25 cellular contexts compared by ENCODE assay signal in genomic region chr22:20198527-20199319, GRCh38.
"Had no signal": no experiment of that assay in that cellular context is flagged by ENCODE, and none has a peak within 500 bp of the region (broad histone marks: within the 10 kb centered on the region; RNA-seq: fewer than 3 reads in every experiment).

No MANE protein-coding gene starts in this region.

- H3K9me3 Mint-ChIP-seq: activated CD4-positive, alpha-beta T cell treated with anti-CD3 and anti-CD28 coated beads, Interleukin-2, amount 10 ng/mL, durations not matched to agents 7 days and 5 days; activated naive CD4-positive, alpha-beta T cell treated with anti-CD3 and anti-CD28 coated beads, Interleukin-2, amount 10 ng/mL, durations not matched to agents 7 days and 5 days; activated naive CD8-positive, alpha-beta T cell treated with anti-CD3 and anti-CD28 coated beads, Interleukin-2, amount 50 U/mL, for 24 hours; central memory CD8-positive, alpha-beta T cell; endodermal cell had no signal

- H3K9me3 ChIP-seq: colonic mucosa, left ventricle myocardium inferior, tibial artery had no signal

- H3K27me3 Mint-ChIP-seq: activated CD4-positive, alpha-beta T cell treated with anti-CD3 and anti-CD28 coated beads, Interleukin-2, amount 10 ng/mL, durations not matched to agents 7 days and 5 days; activated naive CD8-positive, alpha-beta T cell treated with anti-CD3 and anti-CD28 coated beads, Interleukin-2, amount 50 U/mL, for 24 hours; central memory CD8-positive, alpha-beta T cell had no signal

- H3K27ac ChIP-seq: brain microvascular endothelial cell, colonic mucosa, epithelial cell of prostate, left ventricle myocardium inferior, tibial artery had no signal

- H3K4me1 Mint-ChIP-seq: activated CD4-positive, alpha-beta T cell treated with anti-CD3 and anti-CD28 coated beads, Interleukin-2, amount 10 ng/mL, durations not matched to agents 7 days and 5 days; activated naive CD4-positive, alpha-beta T cell treated with anti-CD3 and anti-CD28 coated beads, Interleukin-2, amount 10 ng/mL, durations not matched to agents 7 days and 5 days; activated naive CD8-positive, alpha-beta T cell treated with anti-CD3 and anti-CD28 coated beads, Interleukin-2, amount 50 U/mL, for 24 hours; central memory CD8-positive, alpha-beta T cell had no signal

- H3K27ac Mint-ChIP-seq: activated CD4-positive, alpha-beta T cell treated with anti-CD3 and anti-CD28 coated beads, Interleukin-2, amount 10 ng/mL, durations not matched to agents 7 days and 5 days; activated naive CD4-positive, alpha-beta T cell treated with anti-CD3 and anti-CD28 coated beads, Interleukin-2, amount 10 ng/mL, durations not matched to agents 7 days and 5 days; activated naive CD8-positive, alpha-beta T cell treated with anti-CD3 and anti-CD28 coated beads, Interleukin-2, amount 50 U/mL, for 24 hours; endodermal cell had no signal

- ATAC-seq: activated naive CD8-positive, alpha-beta T cell treated with anti-CD3 and anti-CD28 coated beads, Interleukin-2, amount 50 U/mL, for 24 hours had no signal

- H3K36me3 ChIP-seq: brain microvascular endothelial cell, colonic mucosa, left ventricle myocardium inferior, tibial artery had no signal

- H3K36me3 Mint-ChIP-seq: activated naive CD4-positive, alpha-beta T cell treated with anti-CD3 and anti-CD28 coated beads, Interleukin-2, amount 10 ng/mL, durations not matched to agents 7 days and 5 days had no signal

- DNase-seq: activated CD4-positive, alpha-beta T cell treated with anti-CD3 and anti-CD28 coated beads, Interleukin-2, amount 10 ng/mL, durations not matched to agents 7 days and 5 days; activated CD8-positive, alpha-beta memory T cell treated with anti-CD3 and anti-CD28 coated beads, Interleukin-2, amount 50 U/mL, for 4 hours; activated effector memory CD4-positive, alpha-beta T cell treated with Interleukin-2 at 50 U/mL for 16 hours; activated naive CD4-positive, alpha-beta T cell treated with anti-CD3 and anti-CD28 coated beads, Interleukin-2, amount 10 ng/mL, durations not matched to agents 7 days and 5 days; activated naive CD8-positive, alpha-beta T cell treated with anti-CD3 and anti-CD28 coated beads, Interleukin-2, amount 50 U/mL, for 24 hours; activated T-cell treated with anti-CD3 and anti-CD28 coated beads, Interleukin-2, amount 50 U/mL, for 48 hours; aorta; brain microvascular endothelial cell; colonic mucosa; endodermal cell; foreskin melanocyte; glutamatergic neuron; hypothalamus; kidney; left ventricle myocardium inferior; mammary epithelial cell; midbrain; occipital lobe; posterior cingulate gyrus; stimulated activated naive CD4-positive, alpha-beta T cell; substantia nigra; T1000; tibial artery had no signal

- H3K4me3 ChIP-seq: colonic mucosa, left ventricle myocardium inferior, tibial artery had no signal

- H3K4me3 Mint-ChIP-seq: activated CD4-positive, alpha-beta T cell treated with anti-CD3 and anti-CD28 coated beads, Interleukin-2, amount 10 ng/mL, durations not matched to agents 7 days and 5 days; activated naive CD4-positive, alpha-beta T cell treated with anti-CD3 and anti-CD28 coated beads, Interleukin-2, amount 10 ng/mL, durations not matched to agents 7 days and 5 days; activated naive CD8-positive, alpha-beta T cell treated with anti-CD3 and anti-CD28 coated beads, Interleukin-2, amount 50 U/mL, for 24 hours; central memory CD8-positive, alpha-beta T cell; endodermal cell had no signal
